ENCODE assay signal across 28 cellular contexts in the genomic region with DNA sequence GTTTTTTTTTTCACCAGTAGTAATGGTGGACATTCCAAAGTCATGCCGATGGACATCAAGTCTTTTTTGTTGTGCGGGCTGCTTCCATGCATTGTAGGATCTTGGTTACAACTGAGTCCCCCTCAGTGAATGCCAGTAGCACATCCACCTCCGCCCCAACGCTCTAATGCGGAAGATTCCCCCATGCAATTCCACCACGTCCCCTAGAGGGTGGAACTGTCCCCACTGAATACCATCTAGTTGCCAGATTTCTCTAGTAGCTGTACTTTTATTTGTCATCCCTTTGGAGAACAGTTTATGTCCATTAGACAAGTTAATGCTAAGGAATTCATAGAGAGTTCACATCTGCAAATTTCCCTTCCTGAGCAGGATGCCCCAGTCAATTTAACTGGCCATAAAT. TPM values are rescaled to one million over a fixed set of nuclear protein-coding genes. Genes with fewer than 3 reads are reported as not detected.
DNase-seq lines count a peak whose midpoint lies in the region; ATAC-seq, FAIRE-seq and TF ChIP-seq lines count a peak whose summit lies in the region.
"Had no signal": no experiment of that assay in that cellular context is flagged by ENCODE, and none has a peak within 500 bp of the region (broad histone marks: within the 10 kb centered on the region; RNA-seq: fewer than 3 reads in every experiment).

No MANE protein-coding gene starts in this region.

- H3K9ac ChIP-seq in HepG2 (ENCODE audit: insufficient read depth, low read depth, low read length) = no peak overlapping the region

- FAIRE-seq in HepG2 (lab: Jason Lieb, UNC) = no peak
- FAIRE-seq: A204.1, endothelial cell of umbilical vein, pancreas had no signal

- H4K20me1 ChIP-seq in HepG2 (ENCODE audit: insufficient read depth, low read length) = no peaks in the 10 kb centered on the region

- in situ Hi-C loops in HepG2 (cut with HindIII; ENCODE audit: extremely low pct_ligation_motif_present, low pct_unique_long_range_greater_than_20kb) (no loop called here), SK-MEL-5 (cut with HindIII; ENCODE audit: low pct_unique_long_range_greater_than_20kb, low sequenced_read_pairs) (no loop called here)

- TF ChIP-seq EP300 in HepG2 (IDR thresholded peaks at IDR 0.05; ENCODE audit: low read depth in 2 of 2, low read length in 2 of 2) (no peak), HepG2 (CRISPR knock-in tag; IDR thresholded peaks at IDR 0.05; ENCODE audit: borderline replicate concordance) (no peak)

- no peak for DNase-seq in HepG2 (ENCODE audit: low spot score)
- DNase-seq in right lobe of liver = no peak
- peak; percentile 20 for DNase-seq in SK-MEL-5 (ENCODE audit: low read depth, low spot score)
- no peak for DNase-seq in epithelial cell of proximal tubule (ENCODE audit: low read depth)
- DNase-seq in NCI-H2196 (lab: John Stamatoyannopoulos, UW; ENCODE audit: unreplicated experiment) = no peak
- no peak for DNase-seq in omental fat pad (ENCODE audit: low spot score)
- no peak for DNase-seq in foreskin fibroblast
- DNase-seq: activated B cell treated with CpG ODN at 0.5 μM for 24 hours; activated CD4-positive, alpha-beta T cell treated with anti-CD3 and anti-CD28 coated beads, Interleukin-2, amount 50 U/mL, for 1 hour; activated naive CD4-positive, alpha-beta T cell; activated T-cell treated with anti-CD3 and anti-CD28 coated beads, Interleukin-2, amount 50 U/mL, for 72 hours; CD4-positive, alpha-beta memory T cell; glutamatergic neuron; kidney glomerular epithelial cell; lower lobe of right lung; mucosa of descending colon; NCI-H1105; NCI-H187 treated with DMSO at 0.1 percent for 48 hours; NCI-H226; NCI-H69; pancreas; stimulated activated CD4-positive, alpha-beta T cell treated with anti-CD3 and anti-CD28 coated beads, Interleukin-2, amount 100 ng/mL, for 24 hours; stomach; tibial artery had no signal

- no peak overlapping the region for H2AFZ ChIP-seq in HepG2 (ENCODE audit: low read length)

- H3K79me2 ChIP-seq in HepG2 (ENCODE audit: insufficient read depth, low read length) = no peaks in the 10 kb centered on the region

- TF ChIP-seq CTCF in HepG2 (CRISPR knock-in tag; IDR thresholded peaks at IDR 0.05) (no peak), right lobe of liver (IDR thresholded peaks at IDR 0.05) (no peak), epithelial cell of proximal tubule (conservative IDR thresholded peaks at IDR 0.05; ENCODE audit: low read depth, low read length) (peak; percentile 6), omental fat pad (IDR thresholded peaks at IDR 0.05) (no peak), foreskin fibroblast (IDR thresholded peaks at IDR 0.05; ENCODE audit: low read depth, low read length) (no peak)

- TF ChIP-seq POLR2A in HepG2 (IDR thresholded peaks at IDR 0.05; ENCODE audit: insufficient read depth in 1 of 2, low read depth in 2 of 2, low read length in 2 of 2) (no peak), right lobe of liver (IDR thresholded peaks at IDR 0.05) (no peak)

- H3K9me3 ChIP-seq in HepG2 (ENCODE audit: low read length) (no peaks in the 10 kb centered on the region), right lobe of liver (no peaks in the 10 kb centered on the region)
- H3K9me3 ChIP-seq: lower lobe of right lung, mucosa of descending colon, pancreas, right atrium auricular region, stomach, tibial artery had no signal

- H3K36me3 ChIP-seq in HepG2 (replicated peaks in 1 of 2; ENCODE audit: control insufficient read depth in 1 of 2, insufficient read depth in 2 of 2, low read length in 2 of 2) = no peaks in the 10 kb centered on the region
- H3K36me3 ChIP-seq in right lobe of liver = no peaks in the 10 kb centered on the region
- H3K36me3 ChIP-seq: lower lobe of right lung, pancreas, right atrium auricular region, stomach, tibial artery had no signal

- no peak overlapping the region for H3K4me3 ChIP-seq in HepG2 (replicated peaks in 1 of 3; ENCODE audit: insufficient read depth in 1 of 3, low read depth in 2 of 3, low read length in 3 of 3)
- no peak overlapping the region for H3K4me3 ChIP-seq in right lobe of liver
- no peak overlapping the region for H3K4me3 ChIP-seq in epithelial cell of proximal tubule (ENCODE audit: low read depth, low read length)
- no peak overlapping the region for H3K4me3 ChIP-seq in foreskin fibroblast (ENCODE audit: low read depth in 1 of 2, low read length in 2 of 2)
- H3K4me3 ChIP-seq: lower lobe of right lung, mucosa of descending colon, pancreas, right atrium auricular region, stomach, tibial artery had no signal

- CTCF ChIA-PET in HepG2 (lab: Yijun Ruan, JAX; ENCODE audit: low intra/inter-chr PET ratio, low total read pairs) = no interaction called here

- H3K4me1 ChIP-seq in HepG2 (ENCODE audit: insufficient read depth, low read length) = no peaks in the 10 kb centered on the region
- H3K4me1 ChIP-seq in right lobe of liver = no peaks in the 10 kb centered on the region
- H3K4me1 ChIP-seq: pancreas had no signal

- no peak for TF ChIP-seq RAD21 in HepG2 (CRISPR knock-in tag; IDR thresholded peaks at IDR 0.05)

- ATAC-seq in HepG2 = peak; percentile 69
- ATAC-seq in right lobe of liver = no peak
- no peak for ATAC-seq in HG02759 (IDR thresholded peaks at IDR 0.05; ENCODE audit: unreplicated experiment)
- ATAC-seq in omental fat pad (ENCODE audit: low FRiP score) = no peak
- ATAC-seq: activated T-cell treated with anti-CD3 and anti-CD28 coated beads, Interleukin-2, amount 50 U/mL, for 72 hours; lower lobe of right lung; mucosa of descending colon; pancreas had no signal

- H3K27me3 ChIP-seq in HepG2 (ENCODE audit: control insufficient read depth in 1 of 2, insufficient read depth in 2 of 2, low read length in 2 of 2) = peaks cover 0 to 21% of the 10 kb centered on the region in 2 experiments; a peak in 3 of 5 replicates
- H3K27me3 ChIP-seq in right lobe of liver = no peaks in the 10 kb centered on the region
- H3K27me3 ChIP-seq: right atrium auricular region had no signal

- no peak overlapping the region for H3K4me2 ChIP-seq in HepG2 (ENCODE audit: low read depth, low read length)

- intact Hi-C loops in HepG2 (cut with micrococcal nuclease; ENCODE audit: unreplicated experiment) (no loop called here), right lobe of liver (cut with DNase I) (no loop called here)

- no TSS peak for BruUV-seq in HepG2 (replicated peaks; lab: Mats Ljungman, UMichigan)

- WGBS in HepG2 (ENCODE audit: low lambda C conversion rate) = 23% methylated on average over 6 of the region's 6 CpGs
- WGBS in right lobe of liver (ENCODE audit: insufficient coverage, low coverage, low lambda C conversion rate, missing lambda C conversion rate) = 64% methylated on average over 6 of the region's 6 CpGs

- POLR2A ChIA-PET in HepG2 (lab: Yijun Ruan, JAX) = no interaction called here

- no peak overlapping the region for H3K27ac ChIP-seq in HepG2 (ENCODE audit: extremely low read length, insufficient read depth, low read length)
- H3K27ac ChIP-seq in right lobe of liver = no peak overlapping the region
- H3K27ac ChIP-seq: lower lobe of right lung, pancreas, right atrium auricular region, stomach, tibial artery had no signal

TF ChIP-seq in HepG2, 621 proteins besides CTCF, POLR2A, EP300 and RAD21:
- TF ChIP-seq IRF2 (CRISPR knock-in tag; IDR thresholded peaks at IDR 0.05) (no peak), STAG1 (CRISPR knock-in tag; IDR thresholded peaks at IDR 0.05) (0 out of 2 replicates have a peak, but pooled peaks have one; percentile 2), KLF9 (CRISPR knock-in tag; IDR thresholded peaks at IDR 0.05; ENCODE audit: low read depth) (no peak), RXRB (CRISPR knock-in tag; IDR thresholded peaks at IDR 0.05; ENCODE audit: borderline replicate concordance) (no peak), ZNF777 (CRISPR knock-in tag; IDR thresholded peaks at IDR 0.05) (no peak), DMAP1 (CRISPR knock-in tag; IDR thresholded peaks at IDR 0.05) (no peak), ZNF850 (CRISPR knock-in tag; conservative IDR thresholded peaks at IDR 0.05) (no peak)

RNA-seq across cellular contexts. Expression of a gene that starts 6.7 kb away (rescaled TPM):
- not detected in 2 replicates for total RNA-seq in HepG2 (2016; rRNA removed; fragmentation: Illumina TruSeq; extraction: Trizol)
- not detected in 2 replicates for total RNA-seq in HepG2 (2016; cell fraction: cytosol; rRNA removed; fragmentation: Illumina TruSeq; extraction: Trizol; ENCODE audit: low read depth)
- not detected in 2 replicates for total RNA-seq in HepG2 (2016; cell fraction: insoluble cytoplasmic fraction; rRNA removed; fragmentation: Illumina TruSeq; extraction: Trizol)
- total RNA-seq in HepG2 (2016; cell fraction: membrane; rRNA removed; fragmentation: Illumina TruSeq; extraction: Trizol) = not detected in 2 replicates
- not detected in 2 replicates for total RNA-seq in HepG2 (2016; cell fraction: nucleus; rRNA removed; fragmentation: Illumina TruSeq; extraction: Trizol)
- polyA plus RNA-seq in HepG2 (2011; rRNA removed) = not detected in 2 replicates
- not detected in 2 replicates for polyA plus RNA-seq in HepG2 (2011; cell fraction: cytosol; rRNA removed)
- not detected in 2 replicates for polyA plus RNA-seq in HepG2 (2011; cell fraction: nucleus; rRNA removed)
- polyA plus RNA-seq in HepG2 (2012) = not detected in 2 replicates
- not detected in 2 replicates for polyA plus RNA-seq in HepG2 (2016; cell fraction: cytosol; fragmentation: Illumina TruSeq; extraction: Trizol; ENCODE audit: low read depth)
- polyA plus RNA-seq in HepG2 (2016; cell fraction: insoluble cytoplasmic fraction; fragmentation: Illumina TruSeq; extraction: Trizol; ENCODE audit: low read depth) = not detected in 2 replicates
- polyA plus RNA-seq in HepG2 (2016; cell fraction: membrane; fragmentation: Illumina TruSeq; extraction: Trizol; ENCODE audit: low read depth) = not detected in 2 replicates
- not detected in 2 replicates for polyA plus RNA-seq in HepG2 (2016; cell fraction: nucleus; fragmentation: Illumina TruSeq; extraction: Trizol; ENCODE audit: insufficient read depth, low read depth)
- polyA minus RNA-seq in HepG2 (2011; rRNA and poly(A)+ RNA removed; ENCODE audit: low replicate concordance) = not detected in 2 replicates
- not detected in 2 replicates for polyA minus RNA-seq in HepG2 (2011; cell fraction: cytosol; rRNA and poly(A)+ RNA removed)
- not detected in 2 replicates for polyA minus RNA-seq in HepG2 (2011; cell fraction: nucleus; rRNA and poly(A)+ RNA removed)
- under 1 TPM; 0.12 to 0.69 (median 0.36) TPM for total RNA-seq in right lobe of liver
- not detected in 2 replicates for total RNA-seq in SK-MEL-5 (2014; rRNA removed; shearing (Covaris generic))
- polyA plus RNA-seq in SK-MEL-5 (2015; cell fraction: cytosol; rRNA removed) = not detected in 2 replicates
- not detected in 2 replicates for polyA plus RNA-seq in SK-MEL-5 (2015; cell fraction: nucleus; rRNA removed)
- total RNA-seq in epithelial cell of proximal tubule = 3.0 and 3.6 TPM in 2 replicates
- 10 to 100 TPM in 1 of 4 donors, 1 to 10 TPM in 3; 1.8 to 10.1 (median 4.0) TPM for total RNA-seq in omental fat pad
- total RNA-seq: activated B cell treated with CpG ODN at 0.5 μM for 24 hours; CD4-positive, alpha-beta memory T cell had no signal
